ENCODE assay signal across 9 cellular contexts in genomic region chr9:23825700-23826099, GRCh38. TPM values are rescaled to one million over a fixed set of nuclear protein-coding genes. Genes with fewer than 3 reads are reported as not detected.
DNase-seq lines count a peak whose midpoint lies in the region; ATAC-seq and TF ChIP-seq lines count a peak whose summit lies in the region.
"Had no signal": no experiment of that assay in that cellular context is flagged by ENCODE, and none has a peak within 500 bp of the region (broad histone marks: within the 10 kb centered on the region; RNA-seq: fewer than 3 reads in every experiment).

No MANE protein-coding gene starts in this region.

- peak overlapping the region; percentile 45 for H3K4me3 ChIP-seq in NT2/D1 (ENCODE audit: insufficient read length, low read depth)
- peak overlapping the region; percentile 76 for H3K4me3 ChIP-seq in endocrine pancreas (ENCODE audit: control insufficient read depth, insufficient read depth, low read length)
- H3K4me3 ChIP-seq in naive thymus-derived CD4-positive, alpha-beta T cell (ENCODE audit: low read length) = peak overlapping the region; percentile 27
- H3K4me3 ChIP-seq: BLaER1 treated with 17β-estradiol and CSF1 and Interleukin-3, amounts not matched to agents 10 nM and 100 nM had no signal

- peaks cover 21 to 33% (median 27%) of the 10 kb centered on the region in 5 donors for H3K27me3 Mint-ChIP-seq in naive thymus-derived CD4-positive, alpha-beta T cell

- H3K4me1 ChIP-seq in NT2/D1 (ENCODE audit: insufficient read depth, insufficient read length) = peaks cover 7% of the 10 kb centered on the region
- H3K4me1 ChIP-seq in endocrine pancreas (ENCODE audit: control insufficient read depth, insufficient read depth, low read length) = no peaks in the 10 kb centered on the region
- H3K4me1 ChIP-seq in naive thymus-derived CD4-positive, alpha-beta T cell (ENCODE audit: control insufficient read depth in 2 of 2, insufficient read depth in 2 of 2, low read length in 2 of 2) = no peaks in the 10 kb centered on the region
- H3K4me1 ChIP-seq: BLaER1 treated with 17β-estradiol and CSF1 and Interleukin-3, amounts not matched to agents 10 nM and 100 nM had no signal

- no peak for ATAC-seq in naive thymus-derived CD4-positive, alpha-beta T cell

- peaks cover 0 to 45% (median 11%) of the 10 kb centered on the region in 11 donors for H3K9me3 Mint-ChIP-seq in naive thymus-derived CD4-positive, alpha-beta T cell

- intact Hi-C loops in naive thymus-derived CD4-positive, alpha-beta T cell (cut with micrococcal nuclease) = no loop called here

- CTCF ChIA-PET in naive thymus-derived CD4-positive, alpha-beta T cell (lab: Charles Lee) = no interaction called here

- H3K4me3 Mint-ChIP-seq in naive thymus-derived CD4-positive, alpha-beta T cell = no peak overlapping the region

- POLR2A ChIA-PET in naive thymus-derived CD4-positive, alpha-beta T cell (lab: Charles Lee) = no interaction called here

- no peak overlapping the region for H3K27ac Mint-ChIP-seq in naive thymus-derived CD4-positive, alpha-beta T cell

- peaks cover 0 to 5% (median 0%) of the 10 kb centered on the region in 7 donors for H3K4me1 Mint-ChIP-seq in naive thymus-derived CD4-positive, alpha-beta T cell

- no peak for TF ChIP-seq CTCF in 22Rv1 (IDR thresholded peaks at IDR 0.05)

- no peaks in the 10 kb centered on the region for H3K9me3 ChIP-seq in NT2/D1 (ENCODE audit: insufficient read depth, low read length)
- H3K9me3 ChIP-seq in endocrine pancreas (ENCODE audit: control insufficient read depth, low read length) = no peaks in the 10 kb centered on the region
- H3K9me3 ChIP-seq in naive thymus-derived CD4-positive, alpha-beta T cell (ENCODE audit: control insufficient read depth in 2 of 3, low read length in 3 of 3) = peaks cover 0 to 15% (median 0%) of the 10 kb centered on the region in 3 experiments

- H3K9ac ChIP-seq in NT2/D1 (ENCODE audit: insufficient read length, low read depth) = no peak overlapping the region
- no peak overlapping the region for H3K9ac ChIP-seq in endocrine pancreas (ENCODE audit: control insufficient read depth, insufficient read depth, low read length)
- H3K9ac ChIP-seq: BLaER1 treated with 17β-estradiol and CSF1 and Interleukin-3, amounts not matched to agents 10 nM and 100 nM had no signal

- H3K36me3 ChIP-seq in NT2/D1 (ENCODE audit: insufficient read depth, insufficient read length, low read length) (no peaks in the 10 kb centered on the region), endocrine pancreas (ENCODE audit: control insufficient read depth, insufficient read depth, low read length) (no peaks in the 10 kb centered on the region)
- no peaks in the 10 kb centered on the region for H3K36me3 ChIP-seq in naive thymus-derived CD4-positive, alpha-beta T cell (ENCODE audit: control insufficient read depth in 2 of 3, insufficient read depth in 3 of 3, low read length in 3 of 3)
- H3K36me3 ChIP-seq: BLaER1 treated with 17β-estradiol and CSF1 and Interleukin-3, amounts not matched to agents 10 nM and 100 nM had no signal

- H3K27me3 ChIP-seq in NT2/D1 (ENCODE audit: insufficient read depth, insufficient read length) (peaks cover 96% of the 10 kb centered on the region), endocrine pancreas (ENCODE audit: control insufficient read depth, insufficient read depth, low read length) (peaks cover 5% of the 10 kb centered on the region)
- no peaks in the 10 kb centered on the region for H3K27me3 ChIP-seq in naive thymus-derived CD4-positive, alpha-beta T cell (ENCODE audit: control insufficient read depth in 2 of 2, insufficient read depth in 2 of 2, low read length in 2 of 2)
- H3K27me3 ChIP-seq: BLaER1 treated with 17β-estradiol and CSF1 and Interleukin-3, amounts not matched to agents 10 nM and 100 nM had no signal

- H3K27ac ChIP-seq in 22Rv1 = peak overlapping the region; percentile 62
- H3K27ac ChIP-seq in naive thymus-derived CD4-positive, alpha-beta T cell (ENCODE audit: low read depth, low read length) = no peak overlapping the region
- H3K27ac ChIP-seq: BLaER1 treated with 17β-estradiol and CSF1 and Interleukin-3, amounts not matched to agents 10 nM and 100 nM had no signal

- DNase-seq in NT2/D1 (ENCODE audit: low read depth, low spot score) (no peak), NCI-H146 (lab: John Stamatoyannopoulos, UW) (no peak), SKM-1 treated with dmso at 0.1 percent for 144 hours (lab: John Stamatoyannopoulos, UW; ENCODE audit: unreplicated experiment) (no peak), GM03348 (ENCODE audit: low spot score) (no peak)
- DNase-seq in naive thymus-derived CD4-positive, alpha-beta T cell = no peak
- no peak for DNase-seq in stimulated activated CD8-positive, alpha-beta memory T cell treated with anti-CD3 and anti-CD28 coated beads, Interleukin-4, amount 100 ng/mL, for 48 hours

- peaks cover 0 to 4% (median 0%) of the 10 kb centered on the region in 5 donors for H3K36me3 Mint-ChIP-seq in naive thymus-derived CD4-positive, alpha-beta T cell

RNA-seq across cellular contexts. Expression of gene ELAVL2, which starts 0.3 kb away (rescaled TPM):
- total RNA-seq in naive thymus-derived CD4-positive, alpha-beta T cell = not detected
- not detected for polyA plus RNA-seq in naive thymus-derived CD4-positive, alpha-beta T cell
